In the genomic region with DNA sequence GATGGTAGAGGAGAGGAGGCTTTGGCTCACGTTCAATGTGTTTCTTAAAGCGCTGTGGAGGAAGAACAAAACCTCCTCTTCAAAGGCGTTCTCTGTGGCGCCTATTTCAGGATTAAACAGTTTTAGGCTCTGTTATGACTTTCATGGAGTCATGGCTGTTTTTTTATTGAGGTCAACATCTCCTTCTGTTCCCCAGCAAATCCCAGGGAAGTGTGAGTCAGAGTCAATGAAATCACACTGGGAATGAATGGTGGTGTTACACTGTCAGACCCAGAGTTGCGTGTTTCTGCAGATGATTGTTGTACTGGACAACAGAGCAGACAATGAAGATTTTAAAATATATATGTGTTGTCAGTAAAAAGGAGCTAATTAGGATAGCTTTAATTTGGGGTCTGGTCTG, we compare ENCODE assay signal across 11 cellular contexts.
A peak's percentile ranks its signal among the peaks of the same experiment; 100 is the strongest.
DNase-seq lines count a peak whose midpoint lies in the region; ATAC-seq and TF ChIP-seq lines count a peak whose summit lies in the region.
"Had no signal": no experiment of that assay in that cellular context is flagged by ENCODE, and none has a peak within 500 bp of the region (broad histone marks: within the 10 kb centered on the region; RNA-seq: fewer than 3 reads in every experiment).

No MANE protein-coding gene starts in this region.

- H3K36me3 ChIP-seq in kidney epithelial cell (ENCODE audit: control insufficient read depth, insufficient read depth, low read length) (no peaks in the 10 kb centered on the region), tibial nerve (no peaks in the 10 kb centered on the region)

- TF ChIP-seq CTCF in choroid plexus epithelial cell (conservative IDR thresholded peaks at IDR 0.05; ENCODE audit: low read depth, low read length), result no peak
- no peak for TF ChIP-seq CTCF in kidney epithelial cell (IDR thresholded peaks at IDR 0.05; ENCODE audit: insufficient read depth, low read length, poor library complexity, severe bottlenecking)
- TF ChIP-seq CTCF in tibial nerve (IDR thresholded peaks at IDR 0.05), result no peak

- peak in 1 of 2 donors; percentile 74 for TF ChIP-seq EP300 in tibial nerve (IDR thresholded peaks at IDR 0.05)

- no peak for ATAC-seq in GM18519 (IDR thresholded peaks at IDR 0.05; ENCODE audit: low FRiP score, unreplicated experiment)
- ATAC-seq: HCT116, left lobe of liver had no signal

- H3K27me3 ChIP-seq in kidney epithelial cell (ENCODE audit: control insufficient read depth, insufficient read depth, low read length) (no peaks in the 10 kb centered on the region), tibial nerve (no peaks in the 10 kb centered on the region)

- no peaks in the 10 kb centered on the region for H3K9me3 ChIP-seq in tibial nerve

- H3K4me3 ChIP-seq in choroid plexus epithelial cell (ENCODE audit: low read depth, low read length) (no peak overlapping the region), kidney epithelial cell (ENCODE audit: low read depth, low read length) (no peak overlapping the region), tibial nerve (no peak overlapping the region)

- 21 to 37% methylated on average over 5 of the region's 5 CpGs for WGBS in tibial nerve, 2 donors

- peak; percentile 31 for DNase-seq in DMS 273 (lab: John Stamatoyannopoulos, UW; ENCODE audit: unreplicated experiment)
- DNase-seq in DMS 273 treated with DMSO at 0.1 percent for 48 hours (lab: John Stamatoyannopoulos, UW), result no peak
- DNase-seq in choroid plexus epithelial cell (ENCODE audit: low read depth), result peak; percentile 70
- peak; percentile 28 for DNase-seq in kidney epithelial cell (ENCODE audit: low read depth)
- DNase-seq in tibial nerve (ENCODE audit: low spot score in 2 of 2), result peak in 1 of 2 donors; percentile 55
- no peak for DNase-seq in HUDEP-2 (lab: John Stamatoyannopoulos, UW; ENCODE audit: unreplicated experiment in 76 of 76)
- no peak for DNase-seq in posterior vena cava (ENCODE audit: low spot score)

- H3K27ac ChIP-seq in tibial nerve, result peak overlapping the region; percentile 17 to 92 (median 58)
- H3K27ac ChIP-seq: 22Rv1 had no signal

- TF ChIP-seq POLR2A in tibial nerve (IDR thresholded peaks at IDR 0.05), result no peak

- peaks cover 0 to 49% (median 6%) of the 10 kb centered on the region in 4 donors for H3K4me1 ChIP-seq in tibial nerve

- intact Hi-C loops in posterior vena cava (cut with DNase I), result no loop called here

Comparison
In these comparisons a context has a peak if more than half of its experiments do, and no peak if none do; other contexts are left out.
1. DNase-seq: peak in DMS 273 (single experiment), choroid plexus epithelial cell (single experiment) and kidney epithelial cell (single experiment); none in DMS 273 treated with DMSO at 0.1 percent for 48 hours (single experiment), HUDEP-2 (0 of 76) and posterior vena cava (single experiment).